8 cellular contexts compared by ENCODE assay signal in the genomic region with DNA sequence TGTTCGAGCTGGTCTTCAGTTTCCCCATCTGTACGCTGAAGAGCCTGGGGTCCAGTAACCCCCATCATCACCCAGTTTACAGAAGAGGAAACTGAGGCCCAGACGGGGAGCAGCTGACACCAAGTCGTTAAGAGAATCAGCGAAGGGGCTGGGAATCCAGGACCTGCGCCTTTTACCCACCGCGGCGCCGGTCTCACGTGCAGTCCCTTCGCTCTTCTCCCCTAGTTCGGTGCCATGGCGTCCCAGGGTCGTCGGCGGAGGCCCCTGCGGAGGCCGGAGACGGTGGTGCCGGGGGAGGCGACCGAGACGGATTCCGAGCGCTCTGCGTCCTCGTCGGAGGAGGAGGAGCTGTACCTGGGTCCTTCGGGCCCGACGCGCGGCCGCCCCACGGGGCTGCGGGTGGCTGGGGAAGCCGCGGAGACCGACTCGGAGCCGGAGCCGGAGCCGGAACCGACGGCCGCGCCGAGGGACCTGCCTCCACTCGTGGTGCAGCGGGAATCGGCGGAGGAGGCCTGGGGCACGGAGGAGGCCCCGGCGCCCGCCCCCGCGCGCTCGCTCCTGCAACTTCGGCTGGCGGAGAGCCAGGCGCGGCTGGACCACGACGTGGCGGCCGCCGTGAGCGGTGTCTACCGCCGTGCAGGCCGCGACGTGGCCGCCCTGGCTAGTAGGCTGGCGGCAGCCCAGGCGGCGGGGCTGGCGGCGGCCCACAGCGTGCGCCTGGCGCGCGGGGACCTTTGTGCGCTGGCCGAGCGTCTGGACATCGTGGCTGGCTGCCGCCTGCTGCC. TPM values are rescaled to one million over a fixed set of nuclear protein-coding genes. Genes with fewer than 3 reads are reported as not detected.
DNase-seq lines count a peak whose midpoint lies in the region; ATAC-seq and TF ChIP-seq lines count a peak whose summit lies in the region.

No MANE protein-coding gene starts in this region.

- H3K4me3 ChIP-seq in cardiac fibroblast (replicated peaks in 1 of 2; ENCODE audit: low read depth in 2 of 2, low read length in 2 of 2) (peak overlapping the region; percentile 75 to 89), liver (ENCODE audit: low read depth in 1 of 3, low read length in 3 of 3) (peak overlapping the region; percentile 74 to 98 (median 78))

- peaks cover 0 to 1% (median 0%) of the 10 kb centered on the region in 4 donors for H3K36me3 ChIP-seq in liver (ENCODE audit: control insufficient read depth in 4 of 4, insufficient read depth in 3 of 4, low read depth in 1 of 4, low read length in 3 of 4)

- no peaks in the 10 kb centered on the region for H3K27me3 Mint-ChIP-seq in stimulated activated naive CD8-positive, alpha-beta T cell treated with anti-CD3 and anti-CD28 coated beads, Interleukin-15, Interleukin-2, amounts not matched to agents 100 ng/mL and 50 ng/mL, for 24 hours

- H3K9me3 Mint-ChIP-seq in stimulated activated naive CD8-positive, alpha-beta T cell treated with anti-CD3 and anti-CD28 coated beads, Interleukin-15, Interleukin-2, amounts not matched to agents 100 ng/mL and 50 ng/mL, for 24 hours: no peaks in the 10 kb centered on the region

- H3K27ac ChIP-seq in liver (ENCODE audit: low read depth in 1 of 2, low read length in 2 of 2): peak overlapping the region; percentile 78 to 96

- no peak for TF ChIP-seq RAD21 in liver (IDR thresholded peaks at IDR 0.05)

- H3K27ac Mint-ChIP-seq in stimulated activated naive CD8-positive, alpha-beta T cell treated with anti-CD3 and anti-CD28 coated beads, Interleukin-15, Interleukin-2, amounts not matched to agents 100 ng/mL and 50 ng/mL, for 24 hours: peak overlapping the region; percentile 90

- H3K36me3 Mint-ChIP-seq in stimulated activated naive CD8-positive, alpha-beta T cell treated with anti-CD3 and anti-CD28 coated beads, Interleukin-15, Interleukin-2, amounts not matched to agents 100 ng/mL and 50 ng/mL, for 24 hours (ENCODE audit: low read depth): no peaks in the 10 kb centered on the region

- 1% methylated on average over 92 of the region's 92 CpGs for WGBS in liver

- DNase-seq in NCI-H1105 treated with DMSO at 0.1 percent for 48 hours (lab: John Stamatoyannopoulos, UW) (peak; percentile 5), NCI-H1105 (lab: John Stamatoyannopoulos, UW) (no peak), cardiac fibroblast (ENCODE audit: low read depth in 2 of 2) (peak; percentile 35 to 42), SIG-M5 treated with dmso at 0.1 percent for 504 hours (lab: John Stamatoyannopoulos, UW; ENCODE audit: unreplicated experiment) (no peak)

- H3K9ac ChIP-seq in liver (ENCODE audit: low read depth in 1 of 2, low read length in 2 of 2): peak overlapping the region; percentile 46 to 73

- no peaks in the 10 kb centered on the region for H3K9me3 ChIP-seq in liver (ENCODE audit: control insufficient read depth in 4 of 4, low read length in 3 of 4)

- peaks cover 28% of the 10 kb centered on the region for H3K4me1 Mint-ChIP-seq in stimulated activated naive CD8-positive, alpha-beta T cell treated with anti-CD3 and anti-CD28 coated beads, Interleukin-15, Interleukin-2, amounts not matched to agents 100 ng/mL and 50 ng/mL, for 24 hours (ENCODE audit: low read depth)

- no peaks in the 10 kb centered on the region for H3K27me3 ChIP-seq in liver (ENCODE audit: control insufficient read depth in 4 of 4, insufficient read depth in 4 of 4, low read length in 3 of 4)

- H3K4me1 ChIP-seq in liver (ENCODE audit: control insufficient read depth in 4 of 4, insufficient read depth in 4 of 4, low read length in 3 of 4): peaks cover 8 to 34% (median 23%) of the 10 kb centered on the region in 4 donors

- ATAC-seq in SK-N-SH treated with all-trans-retinoic acid at 6 μM for 48 hours: no peak
- no peak for ATAC-seq in GM19467 (IDR thresholded peaks at IDR 0.05; ENCODE audit: unreplicated experiment)

- TF ChIP-seq CTCF in cardiac fibroblast (IDR thresholded peaks at IDR 0.05; ENCODE audit: low read depth, low read length): no peak
- TF ChIP-seq CTCF in liver (IDR thresholded peaks at IDR 0.05; ENCODE audit: low read depth, low read length, missing input control): no peak

- H3K4me3 Mint-ChIP-seq in stimulated activated naive CD8-positive, alpha-beta T cell treated with anti-CD3 and anti-CD28 coated beads, Interleukin-15, Interleukin-2, amounts not matched to agents 100 ng/mL and 50 ng/mL, for 24 hours: peak overlapping the region; percentile 96

TF ChIP-seq in SK-N-SH treated with all-trans-retinoic acid at 6 μM for 48 hours, 23 proteins besides CTCF, POLR2A, EP300 and RAD21:
- TF ChIP-seq CSDC2 (CRISPR knock-in tag; IDR thresholded peaks at IDR 0.05) (0 out of 2 replicates have a peak, but pooled peaks have one; percentile 18), TOX (CRISPR knock-in tag; IDR thresholded peaks at IDR 0.05; ENCODE audit: borderline replicate concordance) (no peak), TSHZ2 (CRISPR knock-in tag; IDR thresholded peaks at IDR 0.05) (no peak), SNAI2 (CRISPR knock-in tag; IDR thresholded peaks at IDR 0.05) (no peak), ESRRG (CRISPR knock-in tag; IDR thresholded peaks at IDR 0.05) (no peak), ZFP3 (CRISPR knock-in tag; IDR thresholded peaks at IDR 0.05) (no peak)

TF ChIP-seq in liver, 16 proteins besides CTCF, POLR2A, EP300 and RAD21:
- no peak for TF ChIP-seq JUND (IDR thresholded peaks at IDR 0.05)
- no peak for TF ChIP-seq NR2F2 (IDR thresholded peaks at IDR 0.05)
- no peak for TF ChIP-seq EGR1 (IDR thresholded peaks at IDR 0.05; ENCODE audit: low read depth in 2 of 2)
- TF ChIP-seq HNF4A (conservative IDR thresholded peaks at IDR 0.05): no peak
- no peak for TF ChIP-seq REST (IDR thresholded peaks at IDR 0.05)
- TF ChIP-seq YY1 (IDR thresholded peaks at IDR 0.05): no peak
- TF ChIP-seq, protein P1, sequence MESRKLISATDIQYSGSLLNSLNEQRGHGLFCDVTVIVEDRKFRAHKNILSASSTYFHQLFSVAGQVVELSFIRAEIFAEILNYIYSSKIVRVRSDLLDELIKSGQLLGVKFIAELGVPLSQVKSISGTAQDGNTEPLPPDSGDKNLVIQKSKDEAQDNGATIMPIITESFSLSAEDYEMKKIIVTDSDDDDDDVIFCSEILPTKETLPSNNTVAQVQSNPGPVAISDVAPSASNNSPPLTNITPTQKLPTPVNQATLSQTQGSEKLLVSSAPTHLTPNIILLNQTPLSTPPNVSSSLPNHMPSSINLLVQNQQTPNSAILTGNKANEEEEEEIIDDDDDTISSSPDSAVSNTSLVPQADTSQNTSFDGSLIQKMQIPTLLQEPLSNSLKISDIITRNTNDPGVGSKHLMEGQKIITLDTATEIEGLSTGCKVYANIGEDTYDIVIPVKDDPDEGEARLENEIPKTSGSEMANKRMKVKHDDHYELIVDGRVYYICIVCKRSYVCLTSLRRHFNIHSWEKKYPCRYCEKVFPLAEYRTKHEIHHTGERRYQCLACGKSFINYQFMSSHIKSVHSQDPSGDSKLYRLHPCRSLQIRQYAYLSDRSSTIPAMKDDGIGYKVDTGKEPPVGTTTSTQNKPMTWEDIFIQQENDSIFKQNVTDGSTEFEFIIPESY (IDR thresholded peaks at IDR 0.05): no peak
- no peak for TF ChIP-seq SP1 (IDR thresholded peaks at IDR 0.05)
- no peak for TF ChIP-seq HNF4G (IDR thresholded peaks at IDR 0.05)
- TF ChIP-seq FOXA2 (IDR thresholded peaks at IDR 0.05): no peak
- TF ChIP-seq ATF3 (IDR thresholded peaks at IDR 0.05): no peak
- no peak for TF ChIP-seq RXRA (IDR thresholded peaks at IDR 0.05)

RNA-seq across cellular contexts. Expression of gene BLOC1S3, which starts 0.7 kb away (rescaled TPM):
- 1 to 10 TPM; 2.7 to 4.6 TPM for total RNA-seq in liver
- polyA plus RNA-seq in liver: 1 to 10 TPM; 4.1 to 4.3 TPM

RNA-seq across cellular contexts. Expression of gene TRAPPC6A, which starts 1.2 kb away (rescaled TPM):
- total RNA-seq in liver: 10 to 100 TPM; 14.8 to 15.5 TPM
- 10 to 100 TPM; 41.7 to 52.2 TPM for polyA plus RNA-seq in liver

RNA-seq across cellular contexts. Expression of gene NKPD1, which starts 18.5 kb away (rescaled TPM):
- not detected for total RNA-seq in liver
- polyA plus RNA-seq in liver: not detected

Comparison
In these comparisons a context has a peak if more than half of its experiments do, and no peak if none do; other contexts are left out.
1. DNase-seq: peak in NCI-H1105 treated with DMSO at 0.1 percent for 48 hours (single experiment) and cardiac fibroblast (2 of 2); none in NCI-H1105 (single experiment) and SIG-M5 treated with dmso at 0.1 percent for 504 hours (single experiment).